ENCODE assay signal across 12 cellular contexts in genomic region chr12:21606175-21606574, GRCh38. TPM values are rescaled to one million over a fixed set of nuclear protein-coding genes. Genes with fewer than 3 reads are reported as not detected.
"Had no signal": no experiment of that assay in that cellular context is flagged by ENCODE, and none has a peak within 500 bp of the region (broad histone marks: within the 10 kb centered on the region; RNA-seq: fewer than 3 reads in every experiment).

No MANE protein-coding gene starts in this region.

- FAIRE-seq: H1, H54 had no signal

- H3K4me2 ChIP-seq: GM23338 had no signal

- ATAC-seq: GM23338, HCT116 had no signal

- H3K4me1 ChIP-seq: HAP-1 had no signal

- H3K9ac ChIP-seq: GM23248 had no signal

- H3K27ac ChIP-seq: GM23248 had no signal

- DNase-seq: GM23248, GOT3, H7, H9, HCEC 1CT, HFFc6 had no signal

- H3K36me3 ChIP-seq: HAP-1 had no signal

- H3K9me3 ChIP-seq: HAP-1 had no signal

- H3K4me3 ChIP-seq: GM23248, GM23338, HAP-1 had no signal

- H2AFZ ChIP-seq: GM23248, GM23338 had no signal

RNA-seq across cellular contexts. Expression of gene GYS2, which starts 1.5 kb away (rescaled TPM):
- total RNA-seq: GM23248, GM23338, H1, H4, H7, H9, HFFc6 had no signal
- polyA plus RNA-seq: GM23248, GM23338, H1 had no signal
